In the genomic region with DNA sequence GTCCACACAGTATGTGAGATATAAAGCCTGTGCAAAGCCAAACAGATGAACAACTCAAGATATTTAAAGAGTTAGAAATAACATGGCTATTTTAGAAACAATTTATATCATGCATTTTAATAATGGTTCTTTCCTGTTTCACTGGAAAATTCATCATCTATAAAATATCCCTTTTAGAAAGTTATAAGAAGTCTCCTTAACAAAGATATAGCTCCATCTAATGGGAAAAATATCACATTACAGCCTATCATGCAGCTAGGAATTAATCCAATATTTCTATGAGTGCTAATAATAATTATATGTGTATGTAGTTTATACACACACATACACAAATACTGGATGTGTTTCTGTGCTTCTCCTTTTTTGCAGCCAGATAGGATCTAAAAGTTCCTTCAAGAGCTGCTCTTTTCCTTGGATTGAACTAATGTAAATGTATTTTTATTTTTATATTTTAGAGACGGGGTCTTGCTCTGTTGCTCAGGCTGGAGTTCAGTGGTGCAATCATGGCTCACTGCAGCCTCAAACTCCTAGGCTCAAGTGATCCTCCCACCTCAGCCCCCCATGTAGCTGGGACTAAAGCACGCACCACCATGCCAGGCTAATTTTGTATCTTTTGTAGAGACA, we compare ENCODE assay signal across 10 cellular contexts. TPM values are rescaled to one million over a fixed set of nuclear protein-coding genes. Genes with fewer than 3 reads are reported as not detected.
A peak's percentile ranks its signal among the peaks of the same experiment; 100 is the strongest.
DNase-seq lines count a peak whose midpoint lies in the region; ATAC-seq and TF ChIP-seq lines count a peak whose summit lies in the region.
"Had no signal": no experiment of that assay in that cellular context is flagged by ENCODE, and none has a peak within 500 bp of the region (broad histone marks: within the 10 kb centered on the region; RNA-seq: fewer than 3 reads in every experiment).

No MANE protein-coding gene starts in this region.

- H3K27me3 ChIP-seq in A673 (replicated peaks; ENCODE audit: insufficient read depth, low read depth, low read length, poor library complexity) (no peaks in the 10 kb centered on the region), DND-41 (ENCODE audit: insufficient read depth, low read length, poor library complexity) (peaks cover 11% of the 10 kb centered on the region), Peyer's patch (no peaks in the 10 kb centered on the region)

- BruUV-seq in A673 (replicated peaks; lab: Mats Ljungman, UMichigan): no TSS peak

- no peak for ATAC-seq in DND-41 (ENCODE audit: insufficient read depth, low read depth)

- no peak for TF ChIP-seq POLR2A in Peyer's patch (IDR thresholded peaks at IDR 0.05)

- H3K4me1 ChIP-seq in A673 (ENCODE audit: insufficient read depth, low read length, poor library complexity, severe bottlenecking) (no peaks in the 10 kb centered on the region), DND-41 (ENCODE audit: insufficient read depth, low read length) (no peaks in the 10 kb centered on the region), Peyer's patch (no peaks in the 10 kb centered on the region)
- H3K4me1 ChIP-seq: prostate gland had no signal

- H3K4me2 ChIP-seq in DND-41 (ENCODE audit: insufficient read depth, low read length): no peak overlapping the region

- peak; percentile 59 for TF ChIP-seq CTCF in A673 (conservative IDR thresholded peaks at IDR 0.05; ENCODE audit: low read depth, low read length)
- peak; percentile 56 for TF ChIP-seq CTCF in DND-41 (IDR thresholded peaks at IDR 0.05; ENCODE audit: borderline replicate concordance, extremely low read depth, low read length, poor library complexity, severe bottlenecking)
- peak in 4 of 6 experiments; percentile 25 to 40 (median 36) for TF ChIP-seq CTCF in Peyer's patch (IDR thresholded peaks at IDR 0.05)
- peak; percentile 50 for TF ChIP-seq CTCF in fibroblast of the aortic adventitia (IDR thresholded peaks at IDR 0.05; ENCODE audit: insufficient read depth, low read length)

- H4K20me1 ChIP-seq in DND-41 (ENCODE audit: insufficient read depth, low read length): no peaks in the 10 kb centered on the region

- no peaks in the 10 kb centered on the region for H3K36me3 ChIP-seq in A673 (ENCODE audit: insufficient read depth, low read length, poor library complexity, severe bottlenecking)
- H3K36me3 ChIP-seq in DND-41 (ENCODE audit: insufficient read depth, low read length): no peaks in the 10 kb centered on the region
- H3K36me3 ChIP-seq in Peyer's patch: no peaks in the 10 kb centered on the region
- H3K36me3 ChIP-seq: prostate gland had no signal

- CTCF ChIA-PET in A673 (lab: Charles Lee): interaction anchor here (1.1 to 1.6 kb wide), 3 partner anchors 13 to 435 kb away, joined by 4 to 11 read pairs (median 4); no protein-coding TSS in a partner anchor

- intact Hi-C loops in A673 (cut with micrococcal nuclease; ENCODE audit: unreplicated experiment): loop anchor here (1.0 kb wide), 1 partner anchor 434 kb away; no protein-coding TSS in a partner anchor

- no peaks in the 10 kb centered on the region for H3K9me3 ChIP-seq in A673 (ENCODE audit: low read depth, low read length, poor library complexity, severe bottlenecking)
- no peaks in the 10 kb centered on the region for H3K9me3 ChIP-seq in DND-41 (ENCODE audit: insufficient read depth, low read length, severe bottlenecking)
- no peaks in the 10 kb centered on the region for H3K9me3 ChIP-seq in Peyer's patch
- H3K9me3 ChIP-seq: prostate gland had no signal

- H3K27ac ChIP-seq in A673 (ENCODE audit: low read depth, low read length, poor library complexity, severe bottlenecking) (no peak overlapping the region), DND-41 (ENCODE audit: low read length) (no peak overlapping the region), Peyer's patch (no peak overlapping the region)
- H3K27ac ChIP-seq: prostate gland had no signal

- POLR2A ChIA-PET in A673 (lab: Charles Lee; ENCODE audit: low non-redundant PET): no interaction called here

- no peaks in the 10 kb centered on the region for H3K79me2 ChIP-seq in DND-41 (ENCODE audit: insufficient read depth, low read length)

- no peak overlapping the region for H3K9ac ChIP-seq in DND-41 (ENCODE audit: low read depth, low read length)

- no peak overlapping the region for H2AFZ ChIP-seq in DND-41 (ENCODE audit: low read depth, low read length)

- H3K4me3 ChIP-seq in A673 (ENCODE audit: low read depth, low read length, poor library complexity, severe bottlenecking) (no peak overlapping the region), DND-41 (ENCODE audit: low read depth in 1 of 2, low read length in 2 of 2) (no peak overlapping the region), Peyer's patch (no peak overlapping the region), fibroblast of the aortic adventitia (ENCODE audit: low read depth, low read length) (no peak overlapping the region)
- H3K4me3 ChIP-seq: prostate gland had no signal

- DNase-seq in A673 (ENCODE audit: low spot score) (peak; percentile 26), DND-41 (no peak), Peyer's patch (no peak), fibroblast of the aortic adventitia (ENCODE audit: low read depth) (peak; percentile 62), middle frontal gyrus (ENCODE audit: extremely low spot score, low spot score) (no peak), H4 (ENCODE audit: low spot score) (no peak)
- no peak for DNase-seq in activated naive CD4-positive, alpha-beta T cell treated with anti-CD3 and anti-CD28 coated beads, Interleukin-2, amount 50 U/mL, for 16 hours
- DNase-seq in activated CD4-positive, alpha-beta T cell treated with anti-CD3 and anti-CD28 coated beads, Interleukin-2, amount 50 U/mL, for 1 hour: no peak
- DNase-seq: effector memory CD4-positive, alpha-beta T cell had no signal

RNA-seq across cellular contexts. Expression of gene RPL22L1, which starts 21.6 kb away (rescaled TPM):
- total RNA-seq in A673 (2021): 31.3 and 41.5 TPM in 2 replicates
- 10 to 100 TPM; 27.5 to 65.2 (median 29.0) TPM for total RNA-seq in Peyer's patch
- 66.5 and 621 TPM in 2 replicates for total RNA-seq in fibroblast of the aortic adventitia (ENCODE audit: low replicate concordance)
- 760 and 772 TPM in 2 replicates for total RNA-seq in H4 (2014; rRNA removed; shearing (Covaris generic))

Comparison
In these comparisons a context has a peak if more than half of its experiments do, and no peak if none do; other contexts are left out.
1. DNase-seq: peak in A673 (single experiment) and fibroblast of the aortic adventitia (single experiment); none in DND-41 (single experiment), Peyer's patch (0 of 3), middle frontal gyrus (single experiment), activated naive CD4-positive, alpha-beta T cell treated with anti-CD3 and anti-CD28 coated beads, Interleukin-2, amount 50 U/mL, for 16 hours (single experiment), activated CD4-positive, alpha-beta T cell treated with anti-CD3 and anti-CD28 coated beads, Interleukin-2, amount 50 U/mL, for 1 hour (single experiment) and H4 (single experiment).
2. Peak in every context shown above with its lines, with median percentiles within 50 percentile points of each other: CTCF ChIP-seq.